Comparison of ENCODE assay signal across 31 cellular contexts in genomic region chr10:69261184-69261583, GRCh38. TPM values are rescaled to one million over a fixed set of nuclear protein-coding genes. Genes with fewer than 3 reads are reported as not detected.
"Had no signal": no experiment of that assay in that cellular context is flagged by ENCODE, and none has a peak within 500 bp of the region (broad histone marks: within the 10 kb centered on the region; RNA-seq: fewer than 3 reads in every experiment).

No MANE protein-coding gene starts in this region.

- DNase-seq: hippocampal formation; kidney glomerular epithelial cell; left cardiac atrium; lower lobe of right lung; mammary epithelial cell; mesenchymal stem cell; midbrain; mucosa of descending colon; naive thymus-derived CD4-positive, alpha-beta T cell; ovary; right cardiac atrium; stimulated activated CD4-positive, alpha-beta T cell treated with anti-CD3 and anti-CD28 coated beads, Interleukin-12 subunit alpha, Interleukin-12 subunit beta, amount 100 ng/mL, for 4 hours; stimulated activated CD4-positive, alpha-beta T cell treated with anti-CD3 and anti-CD28 coated beads, Interleukin-15, amount 100 ng/mL, for 24 hours; stimulated activated CD4-positive, alpha-beta T cell treated with anti-CD3 and anti-CD28 coated beads, Interleukin-2, amount 100 ng/mL, for 24 hours; stimulated activated CD4-positive, alpha-beta T cell treated with anti-CD3 and anti-CD28 coated beads, Interleukin-4, amount 100 ng/mL, for 1 hour; stimulated activated naive B cell treated with anti-CD40 and anti-IgM and Interleukin-4, amounts not matched to agents 10 μg/mL and 1 μg/mL and 100 μg/mL, for 72 hours; stimulated activated naive CD8-positive, alpha-beta T cell treated with anti-CD3 and anti-CD28 coated beads, Interleukin-15, Interleukin-2, amounts not matched to agents 100 U/mL and 50 U/mL, for 24 hours; stomach; testis; thyroid gland; transverse colon; upper lobe of left lung had no signal

- H3K27me3 ChIP-seq: ovary, stomach, testis, thyroid gland, transverse colon, upper lobe of left lung, vagina had no signal

- H3K36me3 Mint-ChIP-seq: natural killer cell treated with Interleukin-12 subunit alpha and Interleukin-12 subunit beta and Interleukin-15 and Interleukin-18, amount 100 ng/mL, for 72 hours; stimulated activated naive B cell treated with anti-CD40 and anti-IgM and Interleukin-4, amounts not matched to agents 10 μg/mL and 1 μg/mL and 100 μg/mL, for 72 hours had no signal

- H3K4me1 ChIP-seq: lower lobe of right lung, stomach, testis, thyroid gland, transverse colon, upper lobe of left lung, vagina had no signal

- H3K4me3 Mint-ChIP-seq: naive thymus-derived CD4-positive, alpha-beta T cell; stimulated activated naive B cell treated with anti-CD40 and anti-IgM and Interleukin-4, amounts not matched to agents 10 μg/mL and 1 μg/mL and 100 μg/mL, for 72 hours had no signal

- H3K9me3 ChIP-seq: lower lobe of right lung, mucosa of descending colon, ovary, stomach, testis, thyroid gland, transverse colon, upper lobe of left lung, vagina had no signal

- H3K4me3 ChIP-seq: lower lobe of right lung, mucosa of descending colon, ovary, skin epidermis, stomach, testis, thyroid gland, transverse colon, upper lobe of left lung, vagina had no signal

- H3K36me3 ChIP-seq: lower lobe of right lung, ovary, stomach, thyroid gland, transverse colon, upper lobe of left lung, vagina had no signal

- H3K27ac Mint-ChIP-seq: progenitor cell of endocrine pancreas; stimulated activated naive B cell treated with anti-CD40 and anti-IgM and Interleukin-4, amounts not matched to agents 10 μg/mL and 1 μg/mL and 100 μg/mL, for 72 hours had no signal

- FAIRE-seq: keratinocyte had no signal

- H3K4me1 Mint-ChIP-seq: stimulated activated naive B cell treated with anti-CD40 and anti-IgM and Interleukin-4, amounts not matched to agents 10 μg/mL and 1 μg/mL and 100 μg/mL, for 72 hours had no signal

- H3K27ac ChIP-seq: lower lobe of right lung, ovary, skin epidermis, stomach, testis, thyroid gland, transverse colon, upper lobe of left lung, vagina had no signal

- H3K9me3 Mint-ChIP-seq: natural killer cell treated with Interleukin-12 subunit alpha and Interleukin-12 subunit beta and Interleukin-15 and Interleukin-18, amount 100 ng/mL, for 72 hours had no signal

- ATAC-seq: left lobe of liver; lower lobe of right lung; mucosa of descending colon; naive thymus-derived CD4-positive, alpha-beta T cell; natural killer cell treated with Interleukin-12 subunit alpha and Interleukin-12 subunit beta and Interleukin-15 and Interleukin-18, amount 100 ng/mL, for 72 hours; right cardiac atrium; sciatic nerve; stimulated activated naive B cell treated with anti-CD40 and anti-IgM and Interleukin-4, amounts not matched to agents 10 μg/mL and 1 μg/mL and 100 μg/mL, for 72 hours; stimulated activated naive CD8-positive, alpha-beta T cell treated with anti-CD3 and anti-CD28 coated beads, Interleukin-15, Interleukin-2, amounts not matched to agents 100 U/mL and 50 U/mL, for 24 hours had no signal

RNA-seq across cellular contexts. Expression of gene HKDC1, which starts 41.1 kb away (rescaled TPM):
- total RNA-seq: natural killer cell treated with Interleukin-12 subunit alpha and Interleukin-12 subunit beta and Interleukin-15 and Interleukin-18, amount 100 ng/mL, for 72 hours; pulmonary artery endothelial cell; urinary bladder had no signal
